Comparison of ENCODE assay signal across 21 cellular contexts in the genomic region with DNA sequence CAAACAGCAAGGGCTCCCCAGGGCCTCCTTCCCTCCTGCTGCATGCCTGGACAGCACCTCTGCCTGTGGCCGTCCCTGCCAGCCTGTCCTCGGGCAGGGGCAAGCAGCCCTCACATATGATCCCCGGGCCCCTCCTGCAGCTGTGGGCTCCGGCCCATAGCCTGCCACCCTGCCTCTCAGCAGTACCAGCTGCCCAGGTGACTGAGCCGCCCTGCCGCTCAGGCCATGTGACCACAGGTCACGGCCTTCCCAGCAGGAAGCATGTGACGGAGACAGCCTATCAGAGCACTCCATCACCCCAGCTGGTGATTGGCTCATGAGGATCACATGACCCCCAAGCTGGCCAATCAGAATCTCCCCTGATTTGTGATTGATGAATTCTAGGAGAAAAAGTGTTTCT. TPM values are rescaled to one million over a fixed set of nuclear protein-coding genes. Genes with fewer than 3 reads are reported as not detected.
DNase-seq lines count a peak whose midpoint lies in the region; ATAC-seq, FAIRE-seq and TF ChIP-seq lines count a peak whose summit lies in the region.
"Had no signal": no experiment of that assay in that cellular context is flagged by ENCODE, and none has a peak within 500 bp of the region (broad histone marks: within the 10 kb centered on the region; RNA-seq: fewer than 3 reads in every experiment).

No MANE protein-coding gene starts in this region.

- no peak for TF ChIP-seq EP300 in gastroesophageal sphincter (IDR thresholded peaks at IDR 0.05)

- no peak for FAIRE-seq in kidney (lab: Jason Lieb, UNC)
- FAIRE-seq: endometrium, RCC 7860 had no signal

- intact Hi-C loops in kidney (cut with DNase I), result no loop called here

- H3K4me1 ChIP-seq in kidney (ENCODE audit: control insufficient read depth in 1 of 2, insufficient read depth in 1 of 2, low read depth in 1 of 2, low read length in 2 of 2) (no peaks in the 10 kb centered on the region), gastroesophageal sphincter (no peaks in the 10 kb centered on the region)
- H3K4me1 ChIP-seq: uterus had no signal

- no peaks in the 10 kb centered on the region for H3K36me3 Mint-ChIP-seq in stimulated activated memory B cell treated with anti-CD40 and anti-IgM and Interleukin-4, amounts not matched to agents 10 μg/mL and 1 μg/mL and 100 μg/mL, for 72 hours
- H3K36me3 Mint-ChIP-seq: activated naive CD8-positive, alpha-beta T cell had no signal

- H3K9ac ChIP-seq in kidney (ENCODE audit: low read length in 2 of 2), result no peak overlapping the region

- H3K36me3 ChIP-seq in kidney (ENCODE audit: control insufficient read depth in 1 of 2, insufficient read depth in 2 of 2, low read length in 2 of 2) (peaks cover 47 to 80% of the 10 kb centered on the region in 2 donors), gastroesophageal sphincter (peaks cover 0 to 81% of the 10 kb centered on the region in 2 donors)
- H3K36me3 ChIP-seq: uterus had no signal

- no peak overlapping the region for H3K27ac Mint-ChIP-seq in stimulated activated memory B cell treated with anti-CD40 and anti-IgM and Interleukin-4, amounts not matched to agents 10 μg/mL and 1 μg/mL and 100 μg/mL, for 72 hours
- H3K27ac Mint-ChIP-seq: activated naive CD8-positive, alpha-beta T cell had no signal

- TF ChIP-seq POLR2A in gastroesophageal sphincter (IDR thresholded peaks at IDR 0.05), result no peak

- WGBS in gastroesophageal sphincter (ENCODE audit: low coverage in 1 of 2), 2 donors, result no CpG with 5 or more reads among the region's 8 CpGs

- no peaks in the 10 kb centered on the region for H3K9me3 Mint-ChIP-seq in stimulated activated memory B cell treated with anti-CD40 and anti-IgM and Interleukin-4, amounts not matched to agents 10 μg/mL and 1 μg/mL and 100 μg/mL, for 72 hours

- no peak overlapping the region for H3K4me3 Mint-ChIP-seq in stimulated activated memory B cell treated with anti-CD40 and anti-IgM and Interleukin-4, amounts not matched to agents 10 μg/mL and 1 μg/mL and 100 μg/mL, for 72 hours
- H3K4me3 Mint-ChIP-seq: activated naive CD8-positive, alpha-beta T cell had no signal

- H3K27me3 ChIP-seq in gastroesophageal sphincter, result no peaks in the 10 kb centered on the region
- H3K27me3 ChIP-seq: gastrocnemius medialis, uterus had no signal

- H3K9me3 ChIP-seq in kidney (ENCODE audit: control insufficient read depth in 1 of 2, low read length in 2 of 2), result no peaks in the 10 kb centered on the region
- no peaks in the 10 kb centered on the region for H3K9me3 ChIP-seq in gastroesophageal sphincter
- H3K9me3 ChIP-seq: gastrocnemius medialis, uterus had no signal

- H3K4me1 Mint-ChIP-seq in stimulated activated memory B cell treated with anti-CD40 and anti-IgM and Interleukin-4, amounts not matched to agents 10 μg/mL and 1 μg/mL and 100 μg/mL, for 72 hours, result no peaks in the 10 kb centered on the region

- H3K27ac ChIP-seq in kidney (ENCODE audit: low read depth in 2 of 2, low read length in 2 of 2), result no peak overlapping the region
- H3K27ac ChIP-seq in gastroesophageal sphincter, result no peak overlapping the region
- H3K27ac ChIP-seq: gastrocnemius medialis, HL-60, uterus had no signal

- no peak overlapping the region for H3K4me3 ChIP-seq in kidney (ENCODE audit: low read length in 2 of 2)
- H3K4me3 ChIP-seq in gastroesophageal sphincter, result no peak overlapping the region
- H3K4me3 ChIP-seq: gastrocnemius medialis, uterus had no signal

- TF ChIP-seq CTCF in kidney (IDR thresholded peaks at IDR 0.05; ENCODE audit: borderline replicate concordance, extremely low read depth, insufficient read depth) (no peak), gastroesophageal sphincter (IDR thresholded peaks at IDR 0.05) (no peak)

- DNase-seq in AG08396 (ENCODE audit: low spot score) (peak; percentile 47), H4 (ENCODE audit: low spot score) (peak; percentile 45), RPMI7951 (ENCODE audit: low read depth) (peak; percentile 10), kidney (peak; percentile 67)
- DNase-seq: C1 segment of cervical spinal cord; gastrocnemius medialis; MV-4-11; NCI-H2227 treated with DMSO at 0.1 percent for 48 hours; retina; stimulated activated CD4-positive, alpha-beta T cell treated with anti-CD3 and anti-CD28 coated beads, Interleukin-2, amount 100 ng/mL, for 24 hours; T1000; uterus had no signal

- H3K27me3 Mint-ChIP-seq in stimulated activated memory B cell treated with anti-CD40 and anti-IgM and Interleukin-4, amounts not matched to agents 10 μg/mL and 1 μg/mL and 100 μg/mL, for 72 hours, result peaks cover 16% of the 10 kb centered on the region
- H3K27me3 Mint-ChIP-seq: activated naive CD8-positive, alpha-beta T cell had no signal

- ATAC-seq in GM19452 (IDR thresholded peaks at IDR 0.05; ENCODE audit: unreplicated experiment) (no peak), gastroesophageal sphincter (no peak), GM18909 (IDR thresholded peaks at IDR 0.05; ENCODE audit: poor library complexity, unreplicated experiment) (no peak)
- no peak for ATAC-seq in stimulated activated memory B cell treated with anti-CD40 and anti-IgM and Interleukin-4, amounts not matched to agents 10 μg/mL and 1 μg/mL and 100 μg/mL, for 72 hours

RNA-seq across cellular contexts. Expression of a gene that starts 23.9 kb away (rescaled TPM):
- 4.6 and 7.0 TPM in 2 replicates for total RNA-seq in H4 (2014; rRNA removed; shearing (Covaris generic))
- total RNA-seq in RPMI7951 (2014; rRNA removed; shearing (Covaris generic)), result not detected in 2 replicates
- total RNA-seq in kidney (60.0 TPM), gastroesophageal sphincter (10 to 100 TPM; 16.3 to 67.9 (median 38.7) TPM)
- polyA plus RNA-seq in kidney (ENCODE audit: insufficient read depth, low read depth, low replicate concordance), result 199 TPM
- total RNA-seq: myocyte had no signal

Comparison
In these comparisons a context has a peak if more than half of its experiments do, and no peak if none do; other contexts are left out.
1. DNase-seq: peak in every context shown above with its lines; median percentile 67 in kidney; 47 in AG08396; 45 in H4; 10 in RPMI7951.